Comparison of ENCODE assay signal across 27 cellular contexts in the genomic region with DNA sequence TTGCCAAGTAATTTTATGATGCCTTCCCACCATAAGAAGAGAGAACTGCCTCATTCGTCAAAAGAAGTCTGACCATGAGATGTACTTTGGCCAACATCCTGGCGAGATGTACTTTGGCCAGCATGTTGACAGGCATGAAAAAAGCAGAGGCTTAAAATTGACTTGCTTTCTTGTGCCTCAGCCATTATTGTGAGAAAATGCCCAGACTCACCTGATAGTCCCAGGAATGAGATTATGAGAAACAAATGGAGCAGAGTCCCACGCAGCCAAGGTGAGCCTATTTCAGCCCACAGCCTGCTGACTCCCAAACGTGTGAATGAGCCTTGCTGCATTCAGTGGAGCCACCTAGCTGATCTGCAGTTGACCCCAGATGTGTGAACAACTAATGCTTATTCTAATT.
"Had no signal": no experiment of that assay in that cellular context is flagged by ENCODE, and none has a peak within 500 bp of the region (broad histone marks: within the 10 kb centered on the region; RNA-seq: fewer than 3 reads in every experiment).

No MANE protein-coding gene starts in this region.

- ATAC-seq: activated CD8-positive, alpha-beta T cell treated with anti-CD3 and anti-CD28 coated beads for 36 hours; activated T-cell treated with anti-CD3 and anti-CD28 coated beads, Interleukin-2, amount 50 U/mL, for 72 hours; activated T-helper 17 cell treated with anti-CD3 and anti-CD28 coated beads, Interleukin-2, amount 50 U/mL, for 72 hours; Panc1 had no signal

- H3K4me3 ChIP-seq: ascending aorta, breast epithelium, SJCRH30, SK-N-MC had no signal

- H3K36me3 Mint-ChIP-seq: activated naive CD4-positive, alpha-beta T cell treated with anti-CD3 and anti-CD28 coated beads, Interleukin-2, amount 50 U/mL, for 24 hours; activated naive CD8-positive, alpha-beta T cell treated with anti-CD3 and anti-CD28 coated beads, Interleukin-2, amount 10 ng/mL, durations not matched to agents 7 days and 5 days had no signal

- H3K9me3 ChIP-seq: ascending aorta, breast epithelium, SJCRH30 had no signal

- H3K27me3 ChIP-seq: ascending aorta, breast epithelium, SJCRH30 had no signal

- H3K4me3 Mint-ChIP-seq: activated CD4-positive, alpha-beta T cell treated with anti-CD3 and anti-CD28 coated beads, Interleukin-2, amount 10 ng/mL, durations not matched to agents 24 days and 14 days; activated CD8-positive, alpha-beta T cell treated with anti-CD3 and anti-CD28 coated beads for 36 hours; activated naive CD4-positive, alpha-beta T cell treated with anti-CD3 and anti-CD28 coated beads, Interleukin-2, amount 50 U/mL, for 24 hours; activated naive CD8-positive, alpha-beta T cell treated with anti-CD3 and anti-CD28 coated beads, Interleukin-2, amount 10 ng/mL, durations not matched to agents 7 days and 5 days; activated T-cell treated with anti-CD3 and anti-CD28 coated beads, Interleukin-2, amount 50 U/mL, for 72 hours; activated T-helper 17 cell treated with anti-CD3 and anti-CD28 coated beads, Interleukin-2, amount 50 U/mL, for 72 hours had no signal

- H3K27ac ChIP-seq: ascending aorta, breast epithelium, SJCRH30, SK-N-MC, WERI-Rb-1 had no signal

- DNase-seq: activated CD4-positive, alpha-beta T cell treated with anti-CD3 and anti-CD28 coated beads, Interleukin-2, amount 10 ng/mL, durations not matched to agents 24 days and 14 days; activated CD4-positive, alpha-beta T cell treated with anti-CD3 and anti-CD28 coated beads, Interleukin-2, amount 50 U/mL, for 4 hours; activated CD8-positive, alpha-beta T cell treated with anti-CD3 and anti-CD28 coated beads for 36 hours; activated effector memory CD4-positive, alpha-beta T cell treated with anti-CD3 and anti-CD28 coated beads, Interleukin-2, amount 50 U/mL, for 16 hours; activated naive CD4-positive, alpha-beta T cell; activated naive CD8-positive, alpha-beta T cell treated with anti-CD3 and anti-CD28 coated beads, Interleukin-2, amount 10 ng/mL, durations not matched to agents 7 days and 5 days; activated T-cell treated with anti-CD3 and anti-CD28 coated beads, Interleukin-2, amount 50 U/mL, for 1 hour; activated T-cell treated with anti-CD3 and anti-CD28 coated beads, Interleukin-2, amount 50 U/mL, for 72 hours; amygdala; NCI-H1105; NCI-H1417 treated with DMSO at 0.1 percent for 48 hours; NCI-H187 treated with DMSO at 0.1 percent for 48 hours; NCI-H2081 treated with DMSO at 0.1 percent for 48 hours; NCI-H345; NCI-H510A; NCI-H526; NCI-H748 treated with DMSO at 0.1 percent for 48 hours; SHP77; SJCRH30; T1000; WERI-Rb-1 had no signal

- H3K4me1 ChIP-seq: ascending aorta, breast epithelium, SJCRH30 had no signal

- H3K4me1 Mint-ChIP-seq: activated CD4-positive, alpha-beta T cell treated with anti-CD3 and anti-CD28 coated beads, Interleukin-2, amount 10 ng/mL, durations not matched to agents 24 days and 14 days; activated naive CD4-positive, alpha-beta T cell treated with anti-CD3 and anti-CD28 coated beads, Interleukin-2, amount 50 U/mL, for 24 hours; activated naive CD8-positive, alpha-beta T cell treated with anti-CD3 and anti-CD28 coated beads, Interleukin-2, amount 10 ng/mL, durations not matched to agents 7 days and 5 days; activated T-helper 17 cell treated with anti-CD3 and anti-CD28 coated beads, Interleukin-2, amount 50 U/mL, for 72 hours had no signal

- H3K36me3 ChIP-seq: ascending aorta, breast epithelium, SJCRH30, WERI-Rb-1 had no signal

- H3K27ac Mint-ChIP-seq: activated CD4-positive, alpha-beta T cell treated with anti-CD3 and anti-CD28 coated beads, Interleukin-2, amount 10 ng/mL, durations not matched to agents 24 days and 14 days; activated CD8-positive, alpha-beta T cell treated with anti-CD3 and anti-CD28 coated beads for 36 hours; activated naive CD4-positive, alpha-beta T cell treated with anti-CD3 and anti-CD28 coated beads, Interleukin-2, amount 50 U/mL, for 24 hours; activated naive CD8-positive, alpha-beta T cell treated with anti-CD3 and anti-CD28 coated beads, Interleukin-2, amount 10 ng/mL, durations not matched to agents 7 days and 5 days; activated T-cell treated with anti-CD3 and anti-CD28 coated beads, Interleukin-2, amount 50 U/mL, for 72 hours; activated T-helper 17 cell treated with anti-CD3 and anti-CD28 coated beads, Interleukin-2, amount 50 U/mL, for 72 hours had no signal

- H3K27me3 Mint-ChIP-seq: activated CD4-positive, alpha-beta T cell treated with anti-CD3 and anti-CD28 coated beads, Interleukin-2, amount 10 ng/mL, durations not matched to agents 24 days and 14 days; activated naive CD4-positive, alpha-beta T cell treated with anti-CD3 and anti-CD28 coated beads, Interleukin-2, amount 50 U/mL, for 24 hours; activated naive CD8-positive, alpha-beta T cell treated with anti-CD3 and anti-CD28 coated beads, Interleukin-2, amount 10 ng/mL, durations not matched to agents 7 days and 5 days had no signal

- H3K9me3 Mint-ChIP-seq: activated CD8-positive, alpha-beta T cell treated with anti-CD3 and anti-CD28 coated beads for 36 hours; activated naive CD4-positive, alpha-beta T cell treated with anti-CD3 and anti-CD28 coated beads, Interleukin-2, amount 50 U/mL, for 24 hours had no signal
